In the genomic region with DNA sequence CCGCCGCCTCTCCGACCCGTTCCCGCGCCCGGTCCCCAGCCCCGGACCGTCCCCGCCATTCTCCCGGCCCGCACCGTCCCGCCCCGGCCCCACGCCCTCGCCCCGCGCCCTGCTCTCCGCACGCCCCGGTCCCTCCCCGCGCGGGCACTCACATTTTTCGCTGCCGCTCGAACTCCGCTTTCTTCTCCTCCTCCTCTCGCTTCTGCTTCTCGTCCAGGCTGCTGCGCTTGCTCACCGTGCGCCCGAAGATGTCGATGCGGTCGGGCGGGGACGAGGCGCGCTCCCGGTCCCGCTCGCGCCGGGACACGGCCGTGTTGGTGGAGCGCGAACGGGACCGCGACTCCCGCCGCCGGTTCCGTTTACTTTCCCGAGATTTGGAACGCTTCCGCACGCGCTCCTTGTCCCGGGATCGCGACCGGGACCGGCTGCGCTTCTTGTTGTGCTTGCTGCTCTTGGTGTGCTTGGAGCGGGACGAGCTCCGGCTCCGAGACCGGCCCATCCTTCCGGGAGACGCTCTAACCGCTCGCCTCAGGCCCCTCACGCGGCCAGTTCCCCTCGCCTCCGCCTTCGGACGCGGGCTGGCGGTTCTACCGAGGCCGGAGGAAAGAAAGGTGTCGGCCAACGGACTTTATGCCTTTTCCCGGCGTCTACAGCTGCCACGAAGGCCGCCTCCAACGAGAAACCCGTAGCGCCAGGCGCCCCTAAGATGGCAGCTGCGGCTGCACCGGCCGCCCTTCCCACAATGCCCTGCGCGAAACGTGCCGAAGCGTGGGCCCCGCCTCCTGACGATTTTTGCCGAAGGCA, we compare ENCODE assay signal across 8 cellular contexts. TPM values are rescaled to one million over a fixed set of nuclear protein-coding genes. Genes with fewer than 3 reads are reported as not detected.
A peak's percentile ranks its signal among the peaks of the same experiment; 100 is the strongest.
DNase-seq lines count a peak whose midpoint lies in the region; ATAC-seq and TF ChIP-seq lines count a peak whose summit lies in the region.

A gene with protein sequence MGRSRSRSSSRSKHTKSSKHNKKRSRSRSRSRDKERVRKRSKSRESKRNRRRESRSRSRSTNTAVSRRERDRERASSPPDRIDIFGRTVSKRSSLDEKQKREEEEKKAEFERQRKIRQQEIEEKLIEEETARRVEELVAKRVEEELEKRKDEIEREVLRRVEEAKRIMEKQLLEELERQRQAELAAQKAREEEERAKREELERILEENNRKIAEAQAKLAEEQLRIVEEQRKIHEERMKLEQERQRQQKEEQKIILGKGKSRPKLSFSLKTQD (minus strand): TSS at position 717 of the 804 bp plus-strand sequence. CDS start 218 bp downstream, at position 499.

- peak; percentile 98 to 99 for TF ChIP-seq POLR2A in tibial nerve (IDR thresholded peaks at IDR 0.05)

- intact Hi-C loops in Right ventricle myocardium superior (cut with DNase I) = no loop called here

- H2BK120ac ChIP-seq in H9 (ENCODE audit: low read depth, low read length, poor library complexity, severe bottlenecking) = no peak within 1 kb of the TSS

- TF ChIP-seq CTCF in H9 (conservative IDR thresholded peaks at IDR 0.05) = no peak
- TF ChIP-seq CTCF in parathyroid adenoma (IDR thresholded peaks at IDR 0.05) = no peak
- TF ChIP-seq CTCF in tibial nerve (IDR thresholded peaks at IDR 0.05) = no peak

- peaks cover 49 to 52% of the 10 kb centered on the region in 2 experiments for H3K4me1 Mint-ChIP-seq in H9
- peaks cover 38% of the 10 kb centered on the region for H3K4me1 Mint-ChIP-seq in activated naive CD8-positive, alpha-beta T cell treated with anti-CD3 and anti-CD28 coated beads for 36 hours

- H3K79me2 ChIP-seq in H9 (ENCODE audit: insufficient read depth, low read length) (peaks cover 46% of the 10 kb centered on the region), parathyroid adenoma (peaks cover 22% of the 10 kb centered on the region)

- H3K9me3 Mint-ChIP-seq in H9 = no peaks in the 10 kb centered on the region
- no peaks in the 10 kb centered on the region for H3K9me3 Mint-ChIP-seq in activated naive CD8-positive, alpha-beta T cell treated with anti-CD3 and anti-CD28 coated beads for 36 hours

- H3K36me3 Mint-ChIP-seq in H9 (ENCODE audit: insufficient read depth in 1 of 3, low read depth in 3 of 3) = peaks cover 0 to 7% (median 7%) of the 10 kb centered on the region in 3 experiments; a peak in 6 of 7 replicates
- peaks cover 39% of the 10 kb centered on the region for H3K36me3 Mint-ChIP-seq in activated naive CD8-positive, alpha-beta T cell treated with anti-CD3 and anti-CD28 coated beads for 36 hours

- no CpG with 5 or more reads among the region's 109 CpGs for WGBS in H9 (ENCODE audit: extremely low coverage, insufficient read length, low lambda C conversion rate)
- 1 to 2% methylated on average over 97 to 108 of the region's 109 CpGs for WGBS in tibial nerve, 2 donors

- H3K23ac ChIP-seq in H9 (ENCODE audit: insufficient read length, low read depth, low read length) = peak within 1 kb of the TSS; percentile 63

- H2BK20ac ChIP-seq in H9 (ENCODE audit: low read depth, low read length, poor library complexity, severe bottlenecking) = no peak within 1 kb of the TSS

- no peaks in the 10 kb centered on the region for H3K27me3 ChIP-seq in H9 (ENCODE audit: insufficient read depth, low read length)
- H3K27me3 ChIP-seq in parathyroid adenoma (ENCODE audit: control insufficient read depth, insufficient read depth, low read length) = no peaks in the 10 kb centered on the region
- no peaks in the 10 kb centered on the region for H3K27me3 ChIP-seq in tibial nerve

- H3K18ac ChIP-seq in H9 (ENCODE audit: insufficient read length, low read depth, low read length) = peak within 1 kb of the TSS; percentile 100

- H3K4ac ChIP-seq in H9 (ENCODE audit: low read depth, low read length) = peak within 1 kb of the TSS; percentile 7

- H3K79me1 ChIP-seq in H9 (ENCODE audit: insufficient read depth, low read depth, low read length, poor library complexity, severe bottlenecking) = no peaks in the 10 kb centered on the region

- H2AFZ ChIP-seq in H9 (ENCODE audit: low read length) = peak within 1 kb of the TSS; percentile 96
- peak within 1 kb of the TSS; percentile 97 for H2AFZ ChIP-seq in parathyroid adenoma

- H3K4me3 ChIP-seq in parathyroid adenoma (ENCODE audit: low read depth, low read length) (peak within 1 kb of the TSS; percentile 96), tibial nerve (peak within 1 kb of the TSS; percentile 93 to 100 (median 96))

- H4K5ac ChIP-seq in H9 (ENCODE audit: insufficient read length, low read depth, low read length) = peak within 1 kb of the TSS; percentile 87

- H3T11ph ChIP-seq in H9 (ENCODE audit: low read length) = no peak within 1 kb of the TSS

- peak; percentile 98 for ATAC-seq in Right ventricle myocardium superior (ENCODE audit: poor library complexity)

- H3K36me3 ChIP-seq in parathyroid adenoma (ENCODE audit: control insufficient read depth, insufficient read depth, low read length) (no peaks in the 10 kb centered on the region), tibial nerve (no peaks in the 10 kb centered on the region)

- peak within 1 kb of the TSS; percentile 97 to 99 for H3K4me3 Mint-ChIP-seq in H9
- H3K4me3 Mint-ChIP-seq in activated naive CD8-positive, alpha-beta T cell treated with anti-CD3 and anti-CD28 coated beads for 36 hours = peak within 1 kb of the TSS; percentile 92

- peak within 1 kb of the TSS; percentile 97 for H3K14ac ChIP-seq in H9 (ENCODE audit: insufficient read depth, low read length)

- peak; percentile 85 for DNase-seq in GF-D8 (lab: John Stamatoyannopoulos, UW)
- peak; percentile 92 for DNase-seq in H9
- peak; percentile 83 for DNase-seq in M059J (ENCODE audit: low read depth)
- DNase-seq in SKM-1 treated with dmso at 0.1 percent for 144 hours (lab: John Stamatoyannopoulos, UW; ENCODE audit: unreplicated experiment) = peak; percentile 89
- DNase-seq in activated naive CD8-positive, alpha-beta T cell treated with anti-CD3 and anti-CD28 coated beads for 36 hours = peak; percentile 95
- DNase-seq in Right ventricle myocardium superior = peak; percentile 96
- peak; percentile 88 to 91 for DNase-seq in tibial nerve (ENCODE audit: low spot score in 2 of 2)

- no peak within 1 kb of the TSS for H2BK12ac ChIP-seq in H9 (ENCODE audit: insufficient read length, low read depth, low read length)

- peak; percentile 76 to 100 for TF ChIP-seq EP300 in tibial nerve (IDR thresholded peaks at IDR 0.05)

- H3K27ac ChIP-seq in H9 (ENCODE audit: insufficient read length, low read depth, low read length) = peak within 1 kb of the TSS; percentile 59
- peak within 1 kb of the TSS; percentile 96 for H3K27ac ChIP-seq in parathyroid adenoma
- peak within 1 kb of the TSS; percentile 88 to 99 (median 98) for H3K27ac ChIP-seq in tibial nerve

- no peaks in the 10 kb centered on the region for H4K20me1 ChIP-seq in H9 (ENCODE audit: control insufficient read depth, insufficient read depth, insufficient read length)

- H3K56ac ChIP-seq in H9 (ENCODE audit: insufficient read length, low read depth, low read length) = peak within 1 kb of the TSS; percentile 10

- H4K91ac ChIP-seq in H9 (ENCODE audit: insufficient read length, low read depth, low read length) = peak within 1 kb of the TSS; percentile 78

- H3K4me2 ChIP-seq in H9 (ENCODE audit: insufficient read depth, insufficient read length, low read length) (peak within 1 kb of the TSS; percentile 75), parathyroid adenoma (ENCODE audit: low read length) (peak within 1 kb of the TSS; percentile 84)

- no peaks in the 10 kb centered on the region for H3K9me3 ChIP-seq in H9 (ENCODE audit: control insufficient read depth, low read depth, low read length)
- H3K9me3 ChIP-seq in parathyroid adenoma (ENCODE audit: control insufficient read depth, low read length) = no peaks in the 10 kb centered on the region
- H3K9me3 ChIP-seq in tibial nerve = no peaks in the 10 kb centered on the region

- no peak within 1 kb of the TSS for H2BK15ac ChIP-seq in H9 (ENCODE audit: low read depth, low read length)

- peak within 1 kb of the TSS; percentile 100 for H3K9ac ChIP-seq in H9 (ENCODE audit: extremely low read depth, insufficient read length, low read length)
- peak within 1 kb of the TSS; percentile 69 for H3K9ac ChIP-seq in parathyroid adenoma

- H3K23me2 ChIP-seq in H9 (ENCODE audit: insufficient read length, low read depth, low read length, poor library complexity, severe bottlenecking) = peaks cover 14% of the 10 kb centered on the region

- H4K8ac ChIP-seq in H9 (replicated peaks; ENCODE audit: insufficient read length, low read depth, low read length) = peak within 1 kb of the TSS; percentile 9

- H3K27ac Mint-ChIP-seq in H9 = peak within 1 kb of the TSS; percentile 96 to 99 (median 98)
- H3K27ac Mint-ChIP-seq in activated naive CD8-positive, alpha-beta T cell treated with anti-CD3 and anti-CD28 coated beads for 36 hours = peak within 1 kb of the TSS; percentile 96

- peaks cover 6% of the 10 kb centered on the region for H3K4me1 ChIP-seq in H9 (ENCODE audit: insufficient read depth, low read length)
- peaks cover 6% of the 10 kb centered on the region for H3K4me1 ChIP-seq in parathyroid adenoma
- peaks cover 0 to 48% (median 32%) of the 10 kb centered on the region in 4 donors for H3K4me1 ChIP-seq in tibial nerve

- peak within 1 kb of the TSS; percentile 20 for H2BK5ac ChIP-seq in H9 (ENCODE audit: insufficient read length, low read length)

- no peaks in the 10 kb centered on the region for H3K27me3 Mint-ChIP-seq in H9 (ENCODE audit: low read depth)
- no peaks in the 10 kb centered on the region for H3K27me3 Mint-ChIP-seq in activated naive CD8-positive, alpha-beta T cell treated with anti-CD3 and anti-CD28 coated beads for 36 hours

- H2AK5ac ChIP-seq in H9 (ENCODE audit: insufficient read length, low read length) = no peak within 1 kb of the TSS

RNA-seq across cellular contexts. Expression of the gene that starts here (rescaled TPM):
- total RNA-seq in H9 (2021) (96.9 and 100 TPM in 2 replicates), Right ventricle myocardium superior (25.6 TPM), tibial nerve (100 to 1,000 TPM; 115 to 148 (median 138) TPM)
- total RNA-seq in M059J (2014; rRNA removed; shearing (Covaris generic)) = 7.0 and 15.2 TPM in 2 replicates
- 10 to 100 TPM; 65.3 to 72.7 TPM for total RNA-seq in activated naive CD8-positive, alpha-beta T cell treated with anti-CD3 and anti-CD28 coated beads for 36 hours

Comparison
In these comparisons a context has a peak if more than half of its experiments do, and no peak if none do; other contexts are left out.
1. Peak in every context shown above with its lines: DNase-seq, ATAC-seq, H3K4me3 ChIP-seq and H3K27ac ChIP-seq.